ENCODE assay signal across 28 cellular contexts in the genomic region with DNA sequence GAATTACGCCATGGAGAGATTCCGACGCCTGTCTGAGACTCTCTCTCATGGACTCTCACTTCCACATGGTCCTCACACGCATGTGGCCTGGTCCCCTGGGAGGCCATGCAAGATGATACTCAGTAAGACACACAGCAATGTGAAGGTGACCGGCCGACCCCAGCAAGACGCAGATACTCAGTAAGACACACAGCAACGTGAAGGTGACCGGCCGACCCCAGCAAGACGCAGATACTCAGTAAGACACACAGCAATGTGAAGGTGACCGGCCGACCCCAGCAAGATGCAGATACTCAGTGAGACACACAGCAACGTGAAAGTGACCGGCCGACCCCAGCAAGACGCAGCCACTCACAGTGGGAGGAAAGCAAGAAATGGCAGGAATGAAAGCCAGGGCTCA.
"Had no signal": no experiment of that assay in that cellular context is flagged by ENCODE, and none has a peak within 500 bp of the region (broad histone marks: within the 10 kb centered on the region; RNA-seq: fewer than 3 reads in every experiment).

No MANE protein-coding gene starts in this region.

- H3K27ac ChIP-seq: heart right ventricle, hepatocyte, lower lobe of right lung, neural progenitor cell, ovary, psoas muscle, right atrium auricular region, right lobe of liver, stomach, testis, thyroid gland, transverse colon, upper lobe of left lung, vagina had no signal

- H3K36me3 Mint-ChIP-seq: naive thymus-derived CD8-positive, alpha-beta T cell; neural progenitor cell; stimulated activated naive B cell treated with anti-CD40 and anti-IgM and Interleukin-4, amounts not matched to agents 10 μg/mL and 1 μg/mL and 100 μg/mL, for 72 hours had no signal

- DNase-seq: heart right ventricle; kidney glomerular epithelial cell; left cardiac atrium; left ventricle myocardium superior; lower lobe of right lung; mammary epithelial cell; mesenchymal stem cell; ovary; psoas muscle; right lobe of liver; stimulated activated CD4-positive, alpha-beta T cell treated with anti-CD3 and anti-CD28 coated beads, Interleukin-12 subunit alpha, Interleukin-12 subunit beta, amount 100 ng/mL, for 4 hours; stimulated activated CD4-positive, alpha-beta T cell treated with anti-CD3 and anti-CD28 coated beads, Interleukin-15, amount 100 ng/mL, for 24 hours; stimulated activated CD4-positive, alpha-beta T cell treated with anti-CD3 and anti-CD28 coated beads, Interleukin-2, amount 100 ng/mL, for 24 hours; stimulated activated CD4-positive, alpha-beta T cell treated with anti-CD3 and anti-CD28 coated beads, Interleukin-4, amount 100 ng/mL, for 1 hour; stimulated activated naive B cell treated with anti-CD40 and anti-IgM and Interleukin-4, amounts not matched to agents 10 μg/mL and 1 μg/mL and 100 μg/mL, for 72 hours; stimulated activated naive CD8-positive, alpha-beta T cell treated with anti-CD3 and anti-CD28 coated beads, Interleukin-15, Interleukin-2, amounts not matched to agents 100 U/mL and 50 U/mL, for 24 hours; stomach; testis; thyroid gland; transverse colon; upper lobe of left lung had no signal

- H3K27me3 ChIP-seq: hepatocyte, neural progenitor cell, ovary, right atrium auricular region, right lobe of liver, testis, thyroid gland, transverse colon, upper lobe of left lung, vagina had no signal

- H3K4me1 Mint-ChIP-seq: nephron; stimulated activated naive B cell treated with anti-CD40 and anti-IgM and Interleukin-4, amounts not matched to agents 10 μg/mL and 1 μg/mL and 100 μg/mL, for 72 hours had no signal

- H3K4me3 Mint-ChIP-seq: naive thymus-derived CD8-positive, alpha-beta T cell; nephron; neural progenitor cell; stimulated activated naive B cell treated with anti-CD40 and anti-IgM and Interleukin-4, amounts not matched to agents 10 μg/mL and 1 μg/mL and 100 μg/mL, for 72 hours had no signal

- H3K4me3 ChIP-seq: heart right ventricle, hepatocyte, lower lobe of right lung, neural progenitor cell, ovary, psoas muscle, right atrium auricular region, right lobe of liver, smooth muscle cell, stomach, testis, thyroid gland, transverse colon, upper lobe of left lung, vagina had no signal

- H3K27ac Mint-ChIP-seq: nephron; stimulated activated naive B cell treated with anti-CD40 and anti-IgM and Interleukin-4, amounts not matched to agents 10 μg/mL and 1 μg/mL and 100 μg/mL, for 72 hours had no signal

- H3K36me3 ChIP-seq: heart right ventricle, lower lobe of right lung, neural progenitor cell, ovary, right atrium auricular region, right lobe of liver, stomach, thyroid gland, transverse colon, upper lobe of left lung, vagina had no signal

- H3K4me1 ChIP-seq: heart right ventricle, lower lobe of right lung, neural progenitor cell, psoas muscle, right atrium auricular region, right lobe of liver, stomach, testis, thyroid gland, transverse colon, upper lobe of left lung, vagina had no signal

- H3K9me3 Mint-ChIP-seq: naive thymus-derived CD8-positive, alpha-beta T cell; nephron; neural progenitor cell; stimulated activated naive B cell treated with anti-CD40 and anti-IgM and Interleukin-4, amounts not matched to agents 10 μg/mL and 1 μg/mL and 100 μg/mL, for 72 hours had no signal

- H3K9me3 ChIP-seq: heart right ventricle, lower lobe of right lung, ovary, psoas muscle, right atrium auricular region, right lobe of liver, stomach, testis, thyroid gland, transverse colon, upper lobe of left lung, vagina had no signal
